9 cellular contexts compared by ENCODE assay signal in genomic region chr1:150281221-150281757, GRCh38. TPM values are rescaled to one million over a fixed set of nuclear protein-coding genes. Genes with fewer than 3 reads are reported as not detected.
DNase-seq lines count a peak whose midpoint lies in the region; ATAC-seq and TF ChIP-seq lines count a peak whose summit lies in the region.
"Had no signal": no experiment of that assay in that cellular context is flagged by ENCODE, and none has a peak within 500 bp of the region (broad histone marks: within the 10 kb centered on the region; RNA-seq: fewer than 3 reads in every experiment).

No MANE protein-coding gene starts in this region.

- H3K27me3 Mint-ChIP-seq in activated naive CD4-positive, alpha-beta T cell treated with anti-CD3 and anti-CD28 coated beads for 36 hours (ENCODE audit: low read depth): no peaks in the 10 kb centered on the region

- H3K4me3 ChIP-seq in tibial artery: peak overlapping the region; percentile 53 to 57

- peak overlapping the region; percentile 82 for H3K4me3 Mint-ChIP-seq in activated naive CD4-positive, alpha-beta T cell treated with anti-CD3 and anti-CD28 coated beads for 36 hours

- CTCF ChIA-PET in activated naive CD4-positive, alpha-beta T cell treated with anti-CD3 and anti-CD28 coated beads for 36 hours (lab: Charles Lee): interaction anchor here (0.6 to 5.2 kb wide), 4 partner anchors 9 to 601 kb away, joined by 3 to 68 read pairs (median 3); partner anchors contain the start of gene CA14

- no peaks in the 10 kb centered on the region for H3K27me3 ChIP-seq in tibial artery

- H3K9me3 ChIP-seq in tibial artery: no peaks in the 10 kb centered on the region

- H3K36me3 Mint-ChIP-seq in activated naive CD4-positive, alpha-beta T cell treated with anti-CD3 and anti-CD28 coated beads for 36 hours (ENCODE audit: low read depth): no peaks in the 10 kb centered on the region

- ATAC-seq in omental fat pad (ENCODE audit: low FRiP score): peak; percentile 58
- ATAC-seq in GM18520 (IDR thresholded peaks at IDR 0.05; ENCODE audit: unreplicated experiment): no peak

- peaks cover 2% of the 10 kb centered on the region for H3K9me3 Mint-ChIP-seq in activated naive CD4-positive, alpha-beta T cell treated with anti-CD3 and anti-CD28 coated beads for 36 hours

- H3K4me1 Mint-ChIP-seq in activated naive CD4-positive, alpha-beta T cell treated with anti-CD3 and anti-CD28 coated beads for 36 hours (ENCODE audit: low read depth): peaks cover 24% of the 10 kb centered on the region

- no peak overlapping the region for H3K27ac Mint-ChIP-seq in activated naive CD4-positive, alpha-beta T cell treated with anti-CD3 and anti-CD28 coated beads for 36 hours

- TF ChIP-seq CTCF in omental fat pad (IDR thresholded peaks at IDR 0.05): peak in 1 of 3 donors; percentile 26
- peak; percentile 78 to 80 for TF ChIP-seq CTCF in tibial artery (IDR thresholded peaks at IDR 0.05)

- H3K36me3 ChIP-seq in tibial artery: peaks cover 2 to 23% (median 8%) of the 10 kb centered on the region in 3 donors

- peaks cover 0 to 28% (median 23%) of the 10 kb centered on the region in 4 donors for H3K4me1 ChIP-seq in tibial artery

- intact Hi-C loops in activated naive CD4-positive, alpha-beta T cell treated with anti-CD3 and anti-CD28 coated beads for 36 hours (cut with micrococcal nuclease): loop anchor here (1.0 kb wide), 4 partner anchors 12 to 67 kb away; partner anchors contain the start of genes ANP32E and APH1A
- intact Hi-C loops in tibial artery (cut with DNase I; ENCODE audit: low total_unique reads): no loop called here

- H3K27ac ChIP-seq in tibial artery: peak overlapping the region; percentile 79 to 89

- DNase-seq in COLO668 (lab: John Stamatoyannopoulos, UW; ENCODE audit: unreplicated experiment) (peak; percentile 66), KBM-7 (peak; percentile 75), RPMI7951 (ENCODE audit: low read depth) (peak; percentile 73), globus pallidus (ENCODE audit: low spot score) (peak; percentile 85), omental fat pad (ENCODE audit: low spot score) (peak; percentile 63), tibial artery (peak; percentile 83 to 86)
- DNase-seq in activated naive CD4-positive, alpha-beta T cell treated with anti-CD3 and anti-CD28 coated beads for 36 hours: peak; percentile 82

- in situ Hi-C loops in KBM-7 (cut with MboI; ENCODE audit: low pct_unique_long_range_greater_than_20kb, low sequenced_read_pairs): no loop called here

RNA-seq across cellular contexts. Expression of gene CIART, which starts 1.1 kb away (rescaled TPM):
- total RNA-seq in RPMI7951 (2014; rRNA removed; shearing (Covaris generic)): 11.8 and 12.0 TPM in 2 replicates
- 1 to 10 TPM in 1 of 2 experiments, under 1 TPM in 1; 0.84 to 1.0 TPM for total RNA-seq in activated naive CD4-positive, alpha-beta T cell treated with anti-CD3 and anti-CD28 coated beads for 36 hours
- 1 to 10 TPM in 3 of 4 donors, under 1 TPM in 1; 0.75 to 5.5 (median 2.2) TPM for total RNA-seq in omental fat pad

RNA-seq across cellular contexts. Expression of gene C1orf54, which starts 8.7 kb away (rescaled TPM):
- total RNA-seq in RPMI7951 (2014; rRNA removed; shearing (Covaris generic)): 1.9 and 4.8 TPM in 2 replicates
- total RNA-seq in activated naive CD4-positive, alpha-beta T cell treated with anti-CD3 and anti-CD28 coated beads for 36 hours: under 1 TPM; 0.41 to 0.86 TPM
- total RNA-seq in omental fat pad: 10 to 100 TPM in 2 of 4 donors, 1 to 10 TPM in 2; 5.8 to 12.0 (median 10.1) TPM

RNA-seq across cellular contexts. Expression of gene MRPS21, which starts 12.4 kb away (rescaled TPM):
- 55.9 and 62.8 TPM in 2 replicates for total RNA-seq in RPMI7951 (2014; rRNA removed; shearing (Covaris generic))
- total RNA-seq in activated naive CD4-positive, alpha-beta T cell treated with anti-CD3 and anti-CD28 coated beads for 36 hours: 10 to 100 TPM; 80.3 to 83.8 TPM
- 10 to 100 TPM; 35.7 to 45.3 (median 36.6) TPM for total RNA-seq in omental fat pad

RNA-seq across cellular contexts. Expression of gene APH1A, which starts 12.5 kb away (rescaled TPM):
- total RNA-seq in RPMI7951 (2014; rRNA removed; shearing (Covaris generic)): 92.8 and 107 TPM in 2 replicates
- total RNA-seq in activated naive CD4-positive, alpha-beta T cell treated with anti-CD3 and anti-CD28 coated beads for 36 hours: 10 to 100 TPM; 71.2 to 75.7 TPM
- 100 to 1,000 TPM in 1 of 4 donors, 10 to 100 TPM in 3; 90.1 to 101 (median 95.2) TPM for total RNA-seq in omental fat pad

RNA-seq across cellular contexts. Expression of gene CA14, which starts 23.7 kb away (rescaled TPM):
- total RNA-seq in RPMI7951 (2014; rRNA removed; shearing (Covaris generic)): not detected in 2 replicates
- not detected for total RNA-seq in activated naive CD4-positive, alpha-beta T cell treated with anti-CD3 and anti-CD28 coated beads for 36 hours
- not detected for total RNA-seq in omental fat pad
- total RNA-seq: activated CD8-positive, alpha-beta memory T cell treated with anti-CD3 and anti-CD28 coated beads for 36 hours had no signal
